15 cellular contexts compared by ENCODE assay signal in the genomic region with DNA sequence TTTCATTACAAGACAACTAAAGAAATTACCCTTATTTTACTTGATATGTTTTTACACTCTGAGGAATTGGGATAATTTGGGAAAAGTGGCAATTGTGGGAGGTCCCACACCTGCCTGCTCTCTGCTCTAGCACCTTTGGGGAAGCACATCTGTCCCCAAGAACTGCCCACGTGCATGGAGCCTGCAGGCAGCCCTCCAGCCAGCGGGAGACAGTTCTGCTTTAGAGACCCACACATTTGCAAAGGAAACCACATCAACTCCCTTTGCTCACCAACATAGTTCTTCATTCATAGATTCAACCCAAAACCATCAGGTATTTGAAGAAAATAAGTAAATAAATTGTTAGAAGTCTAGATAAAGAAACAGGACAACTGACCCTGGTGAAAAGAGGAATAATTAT.
DNase-seq lines count a peak whose midpoint lies in the region; ATAC-seq and TF ChIP-seq lines count a peak whose summit lies in the region.
"Had no signal": no experiment of that assay in that cellular context is flagged by ENCODE, and none has a peak within 500 bp of the region (broad histone marks: within the 10 kb centered on the region; RNA-seq: fewer than 3 reads in every experiment).

No MANE protein-coding gene starts in this region.

- ATAC-seq in GM21390 (IDR thresholded peaks at IDR 0.05; ENCODE audit: unreplicated experiment): peak; percentile 64
- peak; percentile 55 for ATAC-seq in HG03342 (IDR thresholded peaks at IDR 0.05; ENCODE audit: unreplicated experiment)
- no peak for ATAC-seq in effector memory CD8-positive, alpha-beta T cell (replicated peaks)
- no peak for ATAC-seq in HG03565 (IDR thresholded peaks at IDR 0.05; ENCODE audit: unreplicated experiment)
- ATAC-seq: left lung had no signal

- H3K36me3 Mint-ChIP-seq in effector memory CD8-positive, alpha-beta T cell (ENCODE audit: insufficient read depth): no peaks in the 10 kb centered on the region
- H3K36me3 Mint-ChIP-seq in Calu3 (ENCODE audit: insufficient read depth, unreplicated experiment): no peaks in the 10 kb centered on the region
- H3K36me3 Mint-ChIP-seq: activated naive CD4-positive, alpha-beta T cell treated with anti-CD3 and anti-CD28 coated beads, Interleukin-2, amount 50 U/mL, for 24 hours had no signal

- in situ Hi-C loops in GM13976 (cut with MboI; ENCODE audit: low sequenced_read_pairs, unreplicated experiment): no loop called here

- no peaks in the 10 kb centered on the region for H3K9me3 Mint-ChIP-seq in effector memory CD8-positive, alpha-beta T cell
- no peaks in the 10 kb centered on the region for H3K9me3 Mint-ChIP-seq in Calu3 (ENCODE audit: low read depth, unreplicated experiment)
- H3K9me3 Mint-ChIP-seq: activated naive CD4-positive, alpha-beta T cell treated with anti-CD3 and anti-CD28 coated beads, Interleukin-2, amount 50 U/mL, for 24 hours had no signal

- peak overlapping the region; percentile 10 to 74 for H3K27ac Mint-ChIP-seq in effector memory CD8-positive, alpha-beta T cell
- no peak overlapping the region for H3K27ac Mint-ChIP-seq in Calu3 (ENCODE audit: unreplicated experiment)
- H3K27ac Mint-ChIP-seq: activated CD4-positive, alpha-beta T cell treated with anti-CD3 and anti-CD28 coated beads, Interleukin-2, amount 10 ng/mL, durations not matched to agents 24 days and 14 days; activated naive CD4-positive, alpha-beta T cell treated with anti-CD3 and anti-CD28 coated beads, Interleukin-2, amount 50 U/mL, for 24 hours had no signal

- CTCF ChIA-PET in Calu3 (lab: Charles Lee): no interaction called here

- intact Hi-C loops in Calu3 (cut with micrococcal nuclease; ENCODE audit: unreplicated experiment): no loop called here

- no TSS peak for BruUV-seq in Calu3 (replicated peaks; lab: Mats Ljungman, UMichigan)

- H3K4me3 Mint-ChIP-seq in effector memory CD8-positive, alpha-beta T cell: no peak overlapping the region
- H3K4me3 Mint-ChIP-seq in Calu3 (ENCODE audit: low read depth, unreplicated experiment): no peak overlapping the region
- H3K4me3 Mint-ChIP-seq: activated CD4-positive, alpha-beta T cell treated with anti-CD3 and anti-CD28 coated beads, Interleukin-2, amount 10 ng/mL, durations not matched to agents 24 days and 14 days; activated naive CD4-positive, alpha-beta T cell treated with anti-CD3 and anti-CD28 coated beads, Interleukin-2, amount 50 U/mL, for 24 hours had no signal

- peaks cover 17 to 31% of the 10 kb centered on the region in 2 donors for H3K4me1 Mint-ChIP-seq in effector memory CD8-positive, alpha-beta T cell (ENCODE audit: low read depth in 2 of 2)
- H3K4me1 Mint-ChIP-seq in Calu3 (ENCODE audit: low read depth, unreplicated experiment): peaks cover 19% of the 10 kb centered on the region

- H3K27me3 Mint-ChIP-seq in effector memory CD8-positive, alpha-beta T cell: no peaks in the 10 kb centered on the region
- no peaks in the 10 kb centered on the region for H3K27me3 Mint-ChIP-seq in Calu3 (ENCODE audit: unreplicated experiment)

- DNase-seq in GM13976 (ENCODE audit: low spot score): peak; percentile 49
- no peak for DNase-seq in effector memory CD8-positive, alpha-beta T cell
- no peak for DNase-seq in DMS153 treated with DMSO at 0.1 percent for 48 hours (lab: John Stamatoyannopoulos, UW; ENCODE audit: unreplicated experiment)
- DNase-seq in NCI-H526 treated with DMSO at 0.1 percent for 48 hours (lab: John Stamatoyannopoulos, UW): no peak
- DNase-seq in Calu3: no peak
- DNase-seq: activated CD4-positive, alpha-beta T cell treated with anti-CD3 and anti-CD28 coated beads, Interleukin-2, amount 10 ng/mL, durations not matched to agents 24 days and 14 days; IMR-90; left lung; NCI-H226; ovary; SJCRH30 had no signal

- TF ChIP-seq CTCF in GM13976 (IDR thresholded peaks at IDR 0.05; ENCODE audit: borderline replicate concordance, control extremely low read depth, extremely low read depth, insufficient read depth, missing control alignments): no peak
- TF ChIP-seq CTCF in Calu3 (IDR thresholded peaks at IDR 0.05; ENCODE audit: unreplicated experiment): no peak

Comparison
In these comparisons a context has a peak if more than half of its experiments do, and no peak if none do; other contexts are left out.
1. ATAC-seq: peak in GM21390 (single experiment) and HG03342 (single experiment); none in effector memory CD8-positive, alpha-beta T cell (single experiment) and HG03565 (single experiment).